In genomic region chr11:9758676-9759518, GRCh38 we compare ENCODE assay signal across 8 cellular contexts.
DNase-seq lines count a peak whose midpoint lies in the region; ATAC-seq and TF ChIP-seq lines count a peak whose summit lies in the region.

No MANE protein-coding gene starts in this region.

- H3K9me3 ChIP-seq in PC-3 (ENCODE audit: low read length) (no peaks in the 10 kb centered on the region), neural cell (ENCODE audit: low read length) (no peaks in the 10 kb centered on the region), tibial nerve (no peaks in the 10 kb centered on the region)

- H3K79me2 ChIP-seq in PC-3 (ENCODE audit: low read length) (no peaks in the 10 kb centered on the region), neural cell (replicated peaks; ENCODE audit: insufficient read depth, low read length) (no peaks in the 10 kb centered on the region)

- H3K27me3 ChIP-seq in PC-3 (ENCODE audit: low read length) (no peaks in the 10 kb centered on the region), neural cell (ENCODE audit: insufficient read depth, low read depth, low read length) (peaks cover 7% of the 10 kb centered on the region), tibial nerve (no peaks in the 10 kb centered on the region)

- H3K27ac ChIP-seq in PC-3 (ENCODE audit: low read length): peak overlapping the region; percentile 17
- no peak overlapping the region for H3K27ac ChIP-seq in neural cell (ENCODE audit: low read length)
- H3K27ac ChIP-seq in tibial nerve: peak overlapping the region; percentile 79 to 95 (median 88)

- H4K20me1 ChIP-seq in PC-3 (ENCODE audit: low read length): no peaks in the 10 kb centered on the region
- H4K20me1 ChIP-seq in neural cell (ENCODE audit: insufficient read depth): no peaks in the 10 kb centered on the region

- TF ChIP-seq EP300 in neural cell (conservative IDR thresholded peaks at IDR 0.05; ENCODE audit: poor library complexity, severe bottlenecking): no peak
- peak in 1 of 2 donors; percentile 57 for TF ChIP-seq EP300 in tibial nerve (IDR thresholded peaks at IDR 0.05)

- DNase-seq in AG08396 (ENCODE audit: low spot score) (peak; percentile 67), PC-3 (peak; percentile 57), activated gamma-delta T cell (lab: John Stamatoyannopoulos, UW) (peak; percentile 30), fibroblast of the conjunctiva (ENCODE audit: low read depth) (peak; percentile 78), tibial nerve (ENCODE audit: low spot score in 2 of 2) (peak; percentile 61 to 72)

- no TSS peak for BruUV-seq in PC-3 (replicated peaks; lab: Mats Ljungman, UMichigan)

- 35% methylated on average over 28 to 30 of the region's 49 CpGs for WGBS in tibial nerve, 2 donors

- H3K4me1 ChIP-seq in PC-3 (ENCODE audit: insufficient read depth, low read length): peaks cover 34% of the 10 kb centered on the region
- H3K4me1 ChIP-seq in tibial nerve: peaks cover 0 to 63% (median 39%) of the 10 kb centered on the region in 4 donors

- H3K36me3 ChIP-seq in PC-3 (ENCODE audit: low read depth, low read length) (no peaks in the 10 kb centered on the region), neural cell (ENCODE audit: insufficient read depth, low read length) (no peaks in the 10 kb centered on the region), tibial nerve (no peaks in the 10 kb centered on the region)

- H2AFZ ChIP-seq in PC-3 (ENCODE audit: low read length) (peak overlapping the region; percentile 100), neural cell (ENCODE audit: low read depth, low read length) (no peak overlapping the region)

- peak; percentile 6 for ATAC-seq in GM18517 (IDR thresholded peaks at IDR 0.05; ENCODE audit: unreplicated experiment)
- peak; percentile 26 for ATAC-seq in HG03342 (IDR thresholded peaks at IDR 0.05; ENCODE audit: unreplicated experiment)
- ATAC-seq in PC-3: peak; percentile 39

- peak overlapping the region; percentile 80 for H3K9ac ChIP-seq in PC-3 (ENCODE audit: low read length)
- H3K9ac ChIP-seq in neural cell (ENCODE audit: low read length): no peak overlapping the region

- H3F3A ChIP-seq in PC-3 (ENCODE audit: low read length, unreplicated experiment) (no peaks in the 10 kb centered on the region), neural cell (ENCODE audit: insufficient read depth, low read length, poor library complexity, severe bottlenecking) (no peaks in the 10 kb centered on the region)

- intact Hi-C loops in PC-3 (cut with micrococcal nuclease): loop anchor here (1.0 to 10.0 kb wide), 5 partner anchors 81 to 976 kb away; no protein-coding TSS in a partner anchor

- peak overlapping the region; percentile 87 for H3K4me3 ChIP-seq in PC-3 (ENCODE audit: low read length)
- peak overlapping the region; percentile 64 for H3K4me3 ChIP-seq in neural cell (ENCODE audit: low read length)
- peak overlapping the region; percentile 40 to 95 (median 78) for H3K4me3 ChIP-seq in tibial nerve

- CTCF ChIA-PET in PC-3 (lab: Charles Lee): interaction anchor here (0.6 to 1.2 kb wide), 6 partner anchors 64 to 565 kb away, joined by 3 to 8 read pairs (median 3); no protein-coding TSS in a partner anchor

- TF ChIP-seq CTCF in PC-3 (conservative IDR thresholded peaks at IDR 0.05; ENCODE audit: low read depth, low read length) (no peak), neural cell (IDR thresholded peaks at IDR 0.05; ENCODE audit: poor library complexity, severe bottlenecking) (no peak), tibial nerve (IDR thresholded peaks at IDR 0.05) (peak in 1 of 5 experiments; percentile 25)

- H3K4me2 ChIP-seq in PC-3 (ENCODE audit: low read length): peak overlapping the region; percentile 99
- H3K4me2 ChIP-seq in neural cell (ENCODE audit: low read length): no peak overlapping the region

- H3K9me2 ChIP-seq in PC-3 (replicated peaks; ENCODE audit: low read length) (no peaks in the 10 kb centered on the region), neural cell (ENCODE audit: insufficient read depth, low read length) (no peaks in the 10 kb centered on the region)

- POLR2A ChIA-PET in PC-3 (lab: Charles Lee; ENCODE audit: unreplicated experiment): interaction anchor here (0.5 to 0.6 kb wide), 2 partner anchors 64 to 104 kb away, joined by 3 read pairs; no protein-coding TSS in a partner anchor

- TF ChIP-seq POLR2A in tibial nerve (IDR thresholded peaks at IDR 0.05): no peak

- no peak for TF ChIP-seq RAD21 in neural cell (conservative IDR thresholded peaks at IDR 0.05)

TF ChIP-seq in neural cell, 6 proteins besides CTCF, POLR2A, EP300 and RAD21:
- no peak for TF ChIP-seq POLR2AphosphoS5 (IDR thresholded peaks at IDR 0.05)
